ENCODE assay signal across 18 cellular contexts in the genomic region with DNA sequence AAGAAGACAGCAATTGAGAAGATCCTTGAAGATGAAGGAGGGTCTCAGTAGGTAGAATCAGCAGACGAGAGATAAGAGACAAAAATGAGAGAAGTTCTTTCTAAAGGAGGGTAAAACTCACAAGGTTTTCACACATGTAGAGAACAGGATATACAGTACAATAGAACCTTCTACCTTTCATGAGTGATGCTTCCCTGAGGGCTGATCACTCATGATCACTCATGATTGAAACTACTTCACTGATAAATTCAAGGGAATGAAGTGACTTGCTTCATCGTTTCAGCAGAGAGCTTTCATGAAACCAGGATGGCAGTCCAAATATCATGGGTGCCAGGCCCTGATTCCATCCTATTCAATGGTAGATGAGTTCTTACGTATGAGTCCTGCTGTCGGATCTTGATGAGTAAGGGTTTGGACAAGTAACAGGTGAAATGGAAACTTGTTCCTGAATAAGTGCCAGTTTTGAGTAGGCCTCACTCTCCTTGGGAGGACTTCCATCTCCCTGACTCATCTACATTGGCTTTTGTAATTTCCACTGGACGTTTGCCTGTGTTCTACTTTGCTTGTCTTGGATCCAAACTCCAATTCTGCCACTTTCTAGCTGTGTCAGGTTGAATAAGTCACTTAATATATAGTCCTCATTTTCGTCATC. TPM values are rescaled to one million over a fixed set of nuclear protein-coding genes. Genes with fewer than 3 reads are reported as not detected.
DNase-seq lines count a peak whose midpoint lies in the region; ATAC-seq and TF ChIP-seq lines count a peak whose summit lies in the region.
"Had no signal": no experiment of that assay in that cellular context is flagged by ENCODE, and none has a peak within 500 bp of the region (broad histone marks: within the 10 kb centered on the region; RNA-seq: fewer than 3 reads in every experiment).

No MANE protein-coding gene starts in this region.

- TF ChIP-seq CTCF in AG04450 (IDR thresholded peaks at IDR 0.05; ENCODE audit: low read depth, low read length), result no peak

- CTCF ChIA-PET in AG04450 (lab: Charles Lee), result no interaction called here

- ATAC-seq in activated naive CD4-positive, alpha-beta T cell treated with anti-CD3 and anti-CD28 coated beads, Interleukin-2, amount 50 U/mL, for 72 hours, result no peak

- no peaks in the 10 kb centered on the region for H3K36me3 Mint-ChIP-seq in activated naive CD4-positive, alpha-beta T cell treated with anti-CD3 and anti-CD28 coated beads, Interleukin-2, amount 50 U/mL, for 72 hours
- H3K36me3 Mint-ChIP-seq: activated naive CD8-positive, alpha-beta T cell had no signal

- H3K9me3 ChIP-seq in AG04450 (ENCODE audit: control insufficient read depth, insufficient read depth, low read length), result no peaks in the 10 kb centered on the region
- no peaks in the 10 kb centered on the region; the same call in 1 of the 2 replicates for H3K9me3 ChIP-seq in MG63
- H3K9me3 ChIP-seq: BLaER1 treated with 17β-estradiol and CSF1 and Interleukin-3, amounts not matched to agents 10 nM and 100 nM had no signal

- in situ Hi-C loops in ACHN (cut with HindIII; ENCODE audit: low pct_ligation_motif_present, low pct_unique_long_range_greater_than_20kb, low sequenced_read_pairs), result no loop called here

- H3K27me3 ChIP-seq in AG04450 (ENCODE audit: control insufficient read depth, insufficient read depth, low read length) (no peaks in the 10 kb centered on the region), MG63 (no peaks in the 10 kb centered on the region)
- H3K27me3 ChIP-seq: BLaER1 treated with 17β-estradiol and CSF1 and Interleukin-3, amounts not matched to agents 10 nM and 100 nM; dorsolateral prefrontal cortex had no signal

- DNase-seq in AG04450 (ENCODE audit: low read depth, low spot score) (peak; percentile 69), MG63 (peak; percentile 69), epithelial cell of prostate (ENCODE audit: low read depth, low spot score) (peak; percentile 98), myocyte (ENCODE audit: low read depth) (peak; percentile 51), ACHN (no peak), hippocampal formation (lab: John Stamatoyannopoulos, UW) (no peak)
- DNase-seq in activated naive CD4-positive, alpha-beta T cell treated with anti-CD3 and anti-CD28 coated beads, Interleukin-2, amount 50 U/mL, for 72 hours (ENCODE audit: low spot score in 2 of 2), result no peak
- DNase-seq in activated effector memory CD4-positive, alpha-beta T cell treated with anti-CD3 and anti-CD28 coated beads, Interleukin-2, amount 50 U/mL, for 16 hours, result no peak
- DNase-seq: activated CD4-positive, alpha-beta memory T cell treated with anti-CD3 and anti-CD28 coated beads, Interleukin-2, amount 10 ng/mL, durations not matched to agents 7 days and 5 days; dorsolateral prefrontal cortex; EL; NCI-H524; nucleus accumbens had no signal

- H3K27ac ChIP-seq in AG04450 (ENCODE audit: low read depth, low read length) (peak overlapping the region; percentile 22), epithelial cell of prostate (peak overlapping the region; percentile 89)
- H3K27ac ChIP-seq: BLaER1 treated with 17β-estradiol and CSF1 and Interleukin-3, amounts not matched to agents 10 nM and 100 nM; dorsolateral prefrontal cortex had no signal

- H3K9me3 Mint-ChIP-seq in activated naive CD4-positive, alpha-beta T cell treated with anti-CD3 and anti-CD28 coated beads, Interleukin-2, amount 50 U/mL, for 72 hours, result peaks cover 0 to 3% of the 10 kb centered on the region in 2 donors
- H3K9me3 Mint-ChIP-seq: activated CD4-positive, alpha-beta memory T cell treated with anti-CD3 and anti-CD28 coated beads, Interleukin-2, amount 10 ng/mL, durations not matched to agents 7 days and 5 days had no signal

- H3K4me3 ChIP-seq in AG04450 (ENCODE audit: low read depth, low read length), result no peak overlapping the region
- H3K4me3 ChIP-seq in MG63, result no peak overlapping the region
- H3K4me3 ChIP-seq: BLaER1 treated with 17β-estradiol and CSF1 and Interleukin-3, amounts not matched to agents 10 nM and 100 nM; dorsolateral prefrontal cortex had no signal

- H3K27ac Mint-ChIP-seq in activated naive CD4-positive, alpha-beta T cell treated with anti-CD3 and anti-CD28 coated beads, Interleukin-2, amount 50 U/mL, for 72 hours, result no peak overlapping the region
- H3K27ac Mint-ChIP-seq: activated CD4-positive, alpha-beta memory T cell treated with anti-CD3 and anti-CD28 coated beads, Interleukin-2, amount 10 ng/mL, durations not matched to agents 7 days and 5 days; activated naive CD8-positive, alpha-beta T cell had no signal

- POLR2A ChIA-PET in AG04450 (lab: Yijun Ruan, JAX), result no interaction called here

- H3K36me3 ChIP-seq in MG63, result no peaks in the 10 kb centered on the region
- H3K36me3 ChIP-seq: BLaER1 treated with 17β-estradiol and CSF1 and Interleukin-3, amounts not matched to agents 10 nM and 100 nM had no signal

RNA-seq across cellular contexts. Expression of a gene that starts 9.6 kb away (rescaled TPM):
- 0.04 and 0.25 TPM in 2 replicates for polyA plus RNA-seq in AG04450 (2011; rRNA removed)
- polyA minus RNA-seq in AG04450 (2011; rRNA and poly(A)+ RNA removed), result not detected in 2 replicates
- total RNA-seq in MG63 (2014; rRNA removed; shearing (Covaris generic); ENCODE audit: low replicate concordance), result not detected in 2 replicates
- not detected in 2 replicates for total RNA-seq in myocyte
- 0.06 TPM for polyA plus RNA-seq in myocyte (2012)
- not detected for total RNA-seq in activated naive CD4-positive, alpha-beta T cell treated with anti-CD3 and anti-CD28 coated beads, Interleukin-2, amount 50 U/mL, for 72 hours
- total RNA-seq: activated CD4-positive, alpha-beta memory T cell treated with anti-CD3 and anti-CD28 coated beads, Interleukin-2, amount 10 ng/mL, durations not matched to agents 7 days and 5 days; H1; HT-29; lung microvascular endothelial cell had no signal
- polyA plus RNA-seq: H1 had no signal

RNA-seq across cellular contexts. Expression of a gene that starts 56.1 kb away (rescaled TPM):
- polyA plus RNA-seq in AG04450 (2011; rRNA removed), result 9.6 and 9.8 TPM in 2 replicates
- polyA minus RNA-seq in AG04450 (2011; rRNA and poly(A)+ RNA removed), result 9.7 and 9.8 TPM in 2 replicates
- 1.3 and 4.0 TPM in 2 replicates for total RNA-seq in MG63 (2014; rRNA removed; shearing (Covaris generic); ENCODE audit: low replicate concordance)
- total RNA-seq in myocyte, result 0.40 and 0.62 TPM in 2 replicates
- polyA plus RNA-seq in myocyte (2012), result 3.3 TPM
- 10 to 100 TPM in 1 of 2 donors, 1 to 10 TPM in 1; 1.4 to 11.4 TPM for total RNA-seq in activated naive CD4-positive, alpha-beta T cell treated with anti-CD3 and anti-CD28 coated beads, Interleukin-2, amount 50 U/mL, for 72 hours
- total RNA-seq: activated CD4-positive, alpha-beta memory T cell treated with anti-CD3 and anti-CD28 coated beads, Interleukin-2, amount 10 ng/mL, durations not matched to agents 7 days and 5 days had no signal

Comparison
In these comparisons a context has a peak if more than half of its experiments do, and no peak if none do; other contexts are left out.
1. DNase-seq: peak in AG04450 (single experiment), MG63 (single experiment), epithelial cell of prostate (single experiment) and myocyte (single experiment); none in activated naive CD4-positive, alpha-beta T cell treated with anti-CD3 and anti-CD28 coated beads, Interleukin-2, amount 50 U/mL, for 72 hours (0 of 2), ACHN (single experiment), activated effector memory CD4-positive, alpha-beta T cell treated with anti-CD3 and anti-CD28 coated beads, Interleukin-2, amount 50 U/mL, for 16 hours (single experiment) and hippocampal formation (0 of 2).